Comparison of ENCODE assay signal across 8 cellular contexts in the genomic region with DNA sequence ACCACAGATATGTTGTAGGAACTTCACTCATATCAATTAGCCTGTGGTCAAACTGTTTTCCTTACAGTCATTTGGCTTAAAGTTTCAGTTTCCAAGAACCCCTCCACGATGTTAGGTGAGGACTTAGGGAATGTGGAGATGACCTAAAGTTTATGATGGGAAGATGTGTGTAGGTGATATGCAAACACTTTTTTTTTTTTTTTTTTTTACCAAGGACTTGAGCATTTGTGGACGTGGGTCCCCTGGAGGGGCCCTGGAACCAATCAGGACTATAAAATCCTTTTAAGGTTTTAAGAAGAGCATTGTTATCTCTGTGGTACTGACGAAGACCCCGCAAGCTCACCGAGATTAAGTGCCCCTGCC. TPM values are rescaled to one million over a fixed set of nuclear protein-coding genes. Genes with fewer than 3 reads are reported as not detected.
DNase-seq lines count a peak whose midpoint lies in the region; ATAC-seq and TF ChIP-seq lines count a peak whose summit lies in the region.

No MANE protein-coding gene starts in this region.

- H3K27ac ChIP-seq in SJSA1 (peak overlapping the region; percentile 95), esophagus squamous epithelium (peak overlapping the region; percentile 72 to 91 (median 90))

- DNase-seq in GM12864 (ENCODE audit: low read depth) (no peak), SJSA1 (ENCODE audit: low read depth in 1 of 2, low spot score in 2 of 2) (no peak), esophagus squamous epithelium (lab: John Stamatoyannopoulos, UW) (no peak), retinal pigment epithelial cell (ENCODE audit: low read depth) (no peak), HCEC 1CT (no peak)
- DNase-seq in effector CD8-positive, alpha-beta T cell (lab: John Stamatoyannopoulos, UW), result no peak

- no peaks in the 10 kb centered on the region for H3K27me3 ChIP-seq in SJSA1 (replicated peaks)
- no peaks in the 10 kb centered on the region for H3K27me3 ChIP-seq in esophagus squamous epithelium

- no peak for TF ChIP-seq POLR2A in esophagus squamous epithelium (IDR thresholded peaks at IDR 0.05)

- H3K4me3 ChIP-seq in GM12864 (ENCODE audit: low read depth, low read length), result peak overlapping the region; percentile 88
- peak overlapping the region; percentile 95 for H3K4me3 ChIP-seq in SJSA1
- H3K4me3 ChIP-seq in esophagus squamous epithelium, result peak overlapping the region; percentile 61 to 83 (median 77)
- H3K4me3 ChIP-seq in retinal pigment epithelial cell (ENCODE audit: low read length), result peak overlapping the region; percentile 79

- ATAC-seq in HG02798 (IDR thresholded peaks at IDR 0.05; ENCODE audit: poor library complexity, unreplicated experiment) (no peak), GM19324 (IDR thresholded peaks at IDR 0.05; ENCODE audit: low FRiP score, unreplicated experiment) (no peak)

- WGBS in esophagus squamous epithelium, 2 donors, result 9 to 12% methylated on average over 5 of the region's 5 CpGs

- peaks cover 16% of the 10 kb centered on the region for H3K4me1 ChIP-seq in SJSA1 (replicated peaks)
- H3K4me1 ChIP-seq in esophagus squamous epithelium, result peaks cover 0 to 21% (median 4%) of the 10 kb centered on the region in 3 donors

- peaks cover 24% of the 10 kb centered on the region for H3K36me3 ChIP-seq in SJSA1
- no peaks in the 10 kb centered on the region for H3K36me3 ChIP-seq in esophagus squamous epithelium

- TF ChIP-seq CTCF in GM12864 (IDR thresholded peaks at IDR 0.05; ENCODE audit: low read depth, low read length, missing control alignments) (no peak), esophagus squamous epithelium (IDR thresholded peaks at IDR 0.05) (no peak), retinal pigment epithelial cell (conservative IDR thresholded peaks at IDR 0.05; ENCODE audit: low read depth, low read length) (no peak)

- H3K9me3 ChIP-seq in SJSA1 (replicated peaks) (no peaks in the 10 kb centered on the region), esophagus squamous epithelium (no peaks in the 10 kb centered on the region)

- intact Hi-C loops in esophagus squamous epithelium (cut with DNase I), result no loop called here

RNA-seq across cellular contexts. Expression of gene MTHFD1L, which starts 0.5 kb away (rescaled TPM):
- 24.8 and 25.4 TPM in 2 replicates for total RNA-seq in SJSA1 (2014; rRNA removed; shearing (Covaris generic))
- 10 to 100 TPM in 2 of 4 donors, 1 to 10 TPM in 2; 2.4 to 19.2 (median 8.0) TPM for total RNA-seq in esophagus squamous epithelium
